In genomic region chr13:50366488-50367174, GRCh38 we compare ENCODE assay signal across 9 cellular contexts.
DNase-seq lines count a peak whose midpoint lies in the region; ATAC-seq, FAIRE-seq and TF ChIP-seq lines count a peak whose summit lies in the region.
"Had no signal": no experiment of that assay in that cellular context is flagged by ENCODE, and none has a peak within 500 bp of the region (broad histone marks: within the 10 kb centered on the region; RNA-seq: fewer than 3 reads in every experiment).

No MANE protein-coding gene starts in this region.

- H3K36me3 Mint-ChIP-seq in GM23338 (ENCODE audit: low read depth) = no peaks in the 10 kb centered on the region

- no peak for TF ChIP-seq POLR2A in A549 (IDR thresholded peaks at IDR 0.05; ENCODE audit: low read length)

- no peaks in the 10 kb centered on the region for H3K79me2 ChIP-seq in GM23338 (replicated peaks; ENCODE audit: insufficient read depth)
- H3K79me2 ChIP-seq: parathyroid adenoma had no signal

- no peaks in the 10 kb centered on the region for H4K20me1 ChIP-seq in GM23338 (replicated peaks; ENCODE audit: insufficient read depth)

- no peak overlapping the region for H3K4me3 Mint-ChIP-seq in GM23338

- H3K9me3 Mint-ChIP-seq in GM23338 = no peaks in the 10 kb centered on the region

- WGBS in A549 (ENCODE audit: missing lambda C conversion rate) = 53% methylated on average over 6 of the region's 6 CpGs
- WGBS in aorta, 2 donors = 73 to 77% methylated on average over 6 of the region's 6 CpGs

- H3K9me3 ChIP-seq in A549 (no peaks in the 10 kb centered on the region), lower lobe of right lung (no peaks in the 10 kb centered on the region), aorta (ENCODE audit: control insufficient read depth, low read length) (no peaks in the 10 kb centered on the region)

- H3K27ac ChIP-seq in A549 = peak overlapping the region; percentile 46 to 57; a peak in 4 of 6 replicates
- H3K27ac ChIP-seq in lower lobe of right lung = peak overlapping the region; percentile 71
- H3K27ac ChIP-seq in GM23338 (ENCODE audit: low read depth) = no peak overlapping the region
- no peak overlapping the region for H3K27ac ChIP-seq in aorta (ENCODE audit: low read depth in 1 of 2, low read length in 2 of 2)
- H3K27ac ChIP-seq: parathyroid adenoma had no signal

- no peak for FAIRE-seq in A549 (lab: Jason Lieb, UNC)

- no peak for TF ChIP-seq CTCF in A549 (IDR thresholded peaks at IDR 0.05)
- no peak for TF ChIP-seq CTCF in lower lobe of right lung (IDR thresholded peaks at IDR 0.05)
- no peak for TF ChIP-seq CTCF in GM23338 (conservative IDR thresholded peaks at IDR 0.05; ENCODE audit: low read depth in 2 of 2)

- no peaks in the 10 kb centered on the region for H3K27me3 ChIP-seq in lower lobe of right lung (ENCODE audit: low read depth)
- H3K27me3 ChIP-seq in GM23338 (ENCODE audit: insufficient read depth) = no peaks in the 10 kb centered on the region
- H3K27me3 ChIP-seq in aorta (ENCODE audit: control insufficient read depth in 1 of 2, insufficient read depth in 2 of 2, low read length in 1 of 2) = no peaks in the 10 kb centered on the region

- POLR2A ChIA-PET in A549 (lab: Yijun Ruan, JAX) = no interaction called here

- intact Hi-C loops in lower lobe of right lung (cut with DNase I) = no loop called here
- intact Hi-C loops in aorta (cut with DNase I) = no loop called here

- no peak overlapping the region for H3K27ac Mint-ChIP-seq in GM23338

- TF ChIP-seq EP300 in A549 (IDR thresholded peaks at IDR 0.05) = no peak

- no peaks in the 10 kb centered on the region for H3K4me1 Mint-ChIP-seq in GM23338

- H3K4me2 ChIP-seq in A549 (peak overlapping the region; percentile 76), GM23338 (no peak overlapping the region)

- peaks cover 13% of the 10 kb centered on the region for H3K9me2 ChIP-seq in GM23338 (ENCODE audit: insufficient read depth)

- peak in 1 of 2 experiments; percentile 26; a peak in 1 of 6 replicates for ATAC-seq in A549
- ATAC-seq in GM18520 (IDR thresholded peaks at IDR 0.05; ENCODE audit: unreplicated experiment) = peak; percentile 57
- peak; percentile 46 for ATAC-seq in HG03060 (IDR thresholded peaks at IDR 0.05; ENCODE audit: low read depth, unreplicated experiment)
- ATAC-seq in lower lobe of right lung = peak; percentile 41 to 54
- ATAC-seq in GM23338 = no peak
- no peak for ATAC-seq in aorta (ENCODE audit: low FRiP score)

- no peaks in the 10 kb centered on the region for H3K36me3 ChIP-seq in lower lobe of right lung
- no peaks in the 10 kb centered on the region for H3K36me3 ChIP-seq in GM23338 (ENCODE audit: insufficient read depth)
- H3K36me3 ChIP-seq in aorta (ENCODE audit: control insufficient read depth in 1 of 2, insufficient read depth in 2 of 2, low read length in 1 of 2) = no peaks in the 10 kb centered on the region

- no peak for DNase-seq in A549 (ENCODE audit: low read depth in 1 of 2, low spot score in 1 of 2)
- DNase-seq in NCI-H82 treated with DMSO at 0.1 percent for 48 hours (lab: John Stamatoyannopoulos, UW; ENCODE audit: unreplicated experiment) = peak; percentile 55
- no peak for DNase-seq in lower lobe of right lung
- no peak for DNase-seq in medulla oblongata (ENCODE audit: extremely low spot score)
- no peak for DNase-seq in GM23338 (ENCODE audit: low spot score)
- DNase-seq in aorta = no peak

- H3F3A ChIP-seq in GM23338 (replicated peaks; ENCODE audit: low read depth) = no peaks in the 10 kb centered on the region

- H3K4me3 ChIP-seq in A549 (no peak overlapping the region), lower lobe of right lung (peak overlapping the region; percentile 34), GM23338 (no peak overlapping the region), aorta (ENCODE audit: low read length in 2 of 2) (peak overlapping the region in 1 of 2 donors; percentile 32)

- H2AFZ ChIP-seq in GM23338 = no peak overlapping the region
- H2AFZ ChIP-seq: parathyroid adenoma had no signal

- peaks cover 18% of the 10 kb centered on the region for H3K4me1 ChIP-seq in A549
- H3K4me1 ChIP-seq in lower lobe of right lung = peaks cover 29% of the 10 kb centered on the region
- H3K4me1 ChIP-seq in GM23338 (ENCODE audit: insufficient read depth) = no peaks in the 10 kb centered on the region
- H3K4me1 ChIP-seq in aorta (ENCODE audit: control insufficient read depth in 1 of 2, insufficient read depth in 2 of 2, low read length in 2 of 2) = peaks cover 0 to 4% of the 10 kb centered on the region in 2 donors
- H3K4me1 ChIP-seq: parathyroid adenoma had no signal

- no peaks in the 10 kb centered on the region for H3K27me3 Mint-ChIP-seq in GM23338 (ENCODE audit: insufficient read depth, low read depth, poor library complexity)

- CTCF ChIA-PET in A549 (lab: Yijun Ruan, JAX) = interaction anchor here (1.0 kb wide), 1 partner anchor 23 kb away, joined by 3 read pairs; no protein-coding TSS in a partner anchor

- no peak for TF ChIP-seq RAD21 in A549 (conservative IDR thresholded peaks at IDR 0.05 in 1 of 2, IDR thresholded peaks at IDR 0.05 in 1 of 2)

TF ChIP-seq in A549, 52 proteins besides CTCF, POLR2A, EP300 and RAD21 (continues in another document):
- TF ChIP-seq RFX5 (IDR thresholded peaks at IDR 0.05) = no peak
- no peak for TF ChIP-seq NR3C1 (IDR thresholded peaks at IDR 0.05)
- no peak for TF ChIP-seq HOXB5 (CRISPR knock-in tag; IDR thresholded peaks at IDR 0.05)
- no peak for TF ChIP-seq JUN (IDR thresholded peaks at IDR 0.05)
- TF ChIP-seq, protein P1, sequence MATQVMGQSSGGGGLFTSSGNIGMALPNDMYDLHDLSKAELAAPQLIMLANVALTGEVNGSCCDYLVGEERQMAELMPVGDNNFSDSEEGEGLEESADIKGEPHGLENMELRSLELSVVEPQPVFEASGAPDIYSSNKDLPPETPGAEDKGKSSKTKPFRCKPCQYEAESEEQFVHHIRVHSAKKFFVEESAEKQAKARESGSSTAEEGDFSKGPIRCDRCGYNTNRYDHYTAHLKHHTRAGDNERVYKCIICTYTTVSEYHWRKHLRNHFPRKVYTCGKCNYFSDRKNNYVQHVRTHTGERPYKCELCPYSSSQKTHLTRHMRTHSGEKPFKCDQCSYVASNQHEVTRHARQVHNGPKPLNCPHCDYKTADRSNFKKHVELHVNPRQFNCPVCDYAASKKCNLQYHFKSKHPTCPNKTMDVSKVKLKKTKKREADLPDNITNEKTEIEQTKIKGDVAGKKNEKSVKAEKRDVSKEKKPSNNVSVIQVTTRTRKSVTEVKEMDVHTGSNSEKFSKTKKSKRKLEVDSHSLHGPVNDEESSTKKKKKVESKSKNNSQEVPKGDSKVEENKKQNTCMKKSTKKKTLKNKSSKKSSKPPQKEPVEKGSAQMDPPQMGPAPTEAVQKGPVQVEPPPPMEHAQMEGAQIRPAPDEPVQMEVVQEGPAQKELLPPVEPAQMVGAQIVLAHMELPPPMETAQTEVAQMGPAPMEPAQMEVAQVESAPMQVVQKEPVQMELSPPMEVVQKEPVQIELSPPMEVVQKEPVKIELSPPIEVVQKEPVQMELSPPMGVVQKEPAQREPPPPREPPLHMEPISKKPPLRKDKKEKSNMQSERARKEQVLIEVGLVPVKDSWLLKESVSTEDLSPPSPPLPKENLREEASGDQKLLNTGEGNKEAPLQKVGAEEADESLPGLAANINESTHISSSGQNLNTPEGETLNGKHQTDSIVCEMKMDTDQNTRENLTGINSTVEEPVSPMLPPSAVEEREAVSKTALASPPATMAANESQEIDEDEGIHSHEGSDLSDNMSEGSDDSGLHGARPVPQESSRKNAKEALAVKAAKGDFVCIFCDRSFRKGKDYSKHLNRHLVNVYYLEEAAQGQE (IDR thresholded peaks at IDR 0.05) = no peak
- no peak for TF ChIP-seq TFCP2L1 (CRISPR knock-in tag; IDR thresholded peaks at IDR 0.05)
- TF ChIP-seq FOSL2 (IDR thresholded peaks at IDR 0.05) = no peak
- no peak for TF ChIP-seq FOSL2 (CRISPR knock-in tag; IDR thresholded peaks at IDR 0.05)

TF ChIP-seq in GM23338, 12 proteins besides CTCF, POLR2A, EP300 and RAD21 (continues in another document):
- TF ChIP-seq, protein P2, sequence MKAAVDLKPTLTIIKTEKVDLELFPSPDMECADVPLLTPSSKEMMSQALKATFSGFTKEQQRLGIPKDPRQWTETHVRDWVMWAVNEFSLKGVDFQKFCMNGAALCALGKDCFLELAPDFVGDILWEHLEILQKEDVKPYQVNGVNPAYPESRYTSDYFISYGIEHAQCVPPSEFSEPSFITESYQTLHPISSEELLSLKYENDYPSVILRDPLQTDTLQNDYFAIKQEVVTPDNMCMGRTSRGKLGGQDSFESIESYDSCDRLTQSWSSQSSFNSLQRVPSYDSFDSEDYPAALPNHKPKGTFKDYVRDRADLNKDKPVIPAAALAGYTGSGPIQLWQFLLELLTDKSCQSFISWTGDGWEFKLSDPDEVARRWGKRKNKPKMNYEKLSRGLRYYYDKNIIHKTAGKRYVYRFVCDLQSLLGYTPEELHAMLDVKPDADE (IDR thresholded peaks at IDR 0.05) = no peak
- no peak for TF ChIP-seq EZH2phosphoT487 (IDR thresholded peaks at IDR 0.05; ENCODE audit: unreplicated experiment)
- TF ChIP-seq EZH2 (IDR thresholded peaks at IDR 0.05; ENCODE audit: low read depth, unreplicated experiment) = no peak
- TF ChIP-seq STAT1 (IDR thresholded peaks at IDR 0.05; ENCODE audit: unreplicated experiment) = no peak
- TF ChIP-seq, protein P1 (IDR thresholded peaks at IDR 0.05; ENCODE audit: unreplicated experiment) = no peak
- no peak for TF ChIP-seq NANOG (IDR thresholded peaks at IDR 0.05; ENCODE audit: borderline replicate concordance)
- TF ChIP-seq CREB1 (CRISPR knock-in tag; IDR thresholded peaks at IDR 0.05; ENCODE audit: low read depth) = no peak

Comparison
In these comparisons a context has a peak if more than half of its experiments do, and no peak if none do; other contexts are left out.
1. ATAC-seq: peak in GM18520 (single experiment), HG03060 (single experiment) and lower lobe of right lung (2 of 2); none in GM23338 (single experiment) and aorta (single experiment).
2. H3K27ac ChIP-seq: peak in A549 (2 of 2) and lower lobe of right lung (single experiment); none in GM23338 (single experiment) and aorta (0 of 2).